Comparison of ENCODE assay signal across 22 cellular contexts in the genomic region with DNA sequence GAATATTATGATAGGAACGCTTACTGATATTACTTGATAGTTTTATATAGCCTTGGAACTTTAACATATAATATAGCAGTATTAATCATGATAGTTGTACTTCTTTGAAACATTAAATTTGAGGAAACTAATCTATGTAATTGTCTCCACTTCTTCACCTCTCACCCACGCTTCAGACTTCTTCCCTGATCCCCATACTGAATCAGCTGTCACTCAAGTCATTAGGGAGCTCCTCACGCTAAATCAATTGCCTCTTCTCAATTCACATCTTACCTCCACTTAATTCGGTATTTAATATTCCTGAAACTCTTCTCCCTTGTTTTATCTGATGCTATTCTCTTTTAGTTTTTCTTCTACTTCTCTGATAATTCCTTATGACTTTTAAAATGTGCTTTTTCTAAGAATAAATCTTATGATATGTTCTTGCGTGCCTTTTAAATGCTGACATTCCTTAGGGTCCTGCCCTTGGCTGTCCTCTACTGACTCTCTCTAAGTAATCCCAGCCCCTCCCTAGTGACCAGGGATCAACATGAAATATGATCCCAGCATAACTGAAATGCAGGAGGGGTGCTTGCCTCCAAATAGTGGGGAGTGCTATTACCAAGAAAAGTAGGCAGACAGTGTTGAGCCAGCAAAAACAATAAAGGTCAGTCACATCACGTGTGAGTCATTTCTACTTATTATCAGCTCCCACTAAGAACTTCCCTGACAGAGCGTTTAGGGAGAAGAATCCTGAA. TPM values are rescaled to one million over a fixed set of nuclear protein-coding genes. Genes with fewer than 3 reads are reported as not detected.
DNase-seq lines count a peak whose midpoint lies in the region; ATAC-seq, FAIRE-seq and TF ChIP-seq lines count a peak whose summit lies in the region.
"Had no signal": no experiment of that assay in that cellular context is flagged by ENCODE, and none has a peak within 500 bp of the region (broad histone marks: within the 10 kb centered on the region; RNA-seq: fewer than 3 reads in every experiment).

No MANE protein-coding gene starts in this region.

- TF ChIP-seq CTCF in heart left ventricle (IDR thresholded peaks at IDR 0.05): no peak
- TF ChIP-seq CTCF in HepG2 (CRISPR knock-in tag; IDR thresholded peaks at IDR 0.05): no peak

- FAIRE-seq in endometrium (lab: Jason Lieb, UNC): peak; percentile 50
- no peak for FAIRE-seq in HepG2 (lab: Jason Lieb, UNC)

- no peaks in the 10 kb centered on the region for H3K36me3 ChIP-seq in heart left ventricle
- no peaks in the 10 kb centered on the region for H3K36me3 ChIP-seq in HepG2 (replicated peaks in 1 of 2; ENCODE audit: control insufficient read depth in 1 of 2, insufficient read depth in 2 of 2, low read length in 2 of 2)
- H3K36me3 ChIP-seq: right lobe of liver had no signal

- H3K27me3 ChIP-seq in heart left ventricle (no peaks in the 10 kb centered on the region), HepG2 (ENCODE audit: control insufficient read depth in 1 of 2, insufficient read depth in 2 of 2, low read length in 2 of 2) (peaks cover 0 to 6% of the 10 kb centered on the region in 2 experiments; a peak in 1 of 5 replicates)
- H3K27me3 ChIP-seq: right lobe of liver had no signal

- BruUV-seq in HepG2 (replicated peaks; lab: Mats Ljungman, UMichigan): no TSS peak

- no peak overlapping the region for H3K4me2 ChIP-seq in HepG2 (ENCODE audit: low read depth, low read length)

- H3K27ac ChIP-seq in heart left ventricle: no peak overlapping the region
- no peak overlapping the region for H3K27ac ChIP-seq in HepG2 (ENCODE audit: extremely low read length, insufficient read depth, low read length)
- H3K27ac ChIP-seq: GM23248, right lobe of liver, SK-N-MC had no signal

- TF ChIP-seq RAD21 in HepG2 (CRISPR knock-in tag; IDR thresholded peaks at IDR 0.05): no peak

- H4K20me1 ChIP-seq in HepG2 (ENCODE audit: insufficient read depth, low read length): no peaks in the 10 kb centered on the region

- TF ChIP-seq POLR2A in heart left ventricle (IDR thresholded peaks at IDR 0.05) (no peak), HepG2 (IDR thresholded peaks at IDR 0.05; ENCODE audit: insufficient read depth in 1 of 2, low read depth in 2 of 2, low read length in 2 of 2) (no peak)

- no peaks in the 10 kb centered on the region for H3K79me2 ChIP-seq in HepG2 (ENCODE audit: insufficient read depth, low read length)

- CTCF ChIA-PET in HepG2 (lab: Yijun Ruan, JAX; ENCODE audit: low intra/inter-chr PET ratio, low total read pairs): no interaction called here

- H3K4me3 ChIP-seq in heart left ventricle (no peak overlapping the region), HepG2 (replicated peaks in 1 of 3; ENCODE audit: insufficient read depth in 1 of 3, low read depth in 2 of 3, low read length in 3 of 3) (no peak overlapping the region)
- H3K4me3 ChIP-seq: GM23248, mucosa of descending colon, right lobe of liver, SK-N-MC had no signal

- TF ChIP-seq EP300 in HepG2 (IDR thresholded peaks at IDR 0.05; ENCODE audit: low read depth in 2 of 2, low read length in 2 of 2) (no peak), HepG2 (CRISPR knock-in tag; IDR thresholded peaks at IDR 0.05; ENCODE audit: borderline replicate concordance) (no peak)

- H3K9me3 ChIP-seq in heart left ventricle: no peaks in the 10 kb centered on the region
- no peaks in the 10 kb centered on the region for H3K9me3 ChIP-seq in HepG2 (ENCODE audit: low read length)
- H3K9me3 ChIP-seq: mucosa of descending colon, right lobe of liver had no signal

- WGBS in heart left ventricle, 4 donors: 48 to 53% (median 51%) methylated on average over 7 of the region's 7 CpGs
- 19% methylated on average over 7 of the region's 7 CpGs for WGBS in HepG2 (ENCODE audit: low lambda C conversion rate)

- in situ Hi-C loops in HepG2 (cut with HindIII; ENCODE audit: extremely low pct_ligation_motif_present, low pct_unique_long_range_greater_than_20kb): no loop called here

- no peak for DNase-seq in heart left ventricle
- DNase-seq in cardiac septum (ENCODE audit: low spot score): no peak
- DNase-seq in HepG2 (ENCODE audit: low spot score): no peak
- DNase-seq in activated effector memory CD4-positive, alpha-beta T cell treated with anti-CD3 and anti-CD28 coated beads, Interleukin-2, amount 50 U/mL, for 16 hours: no peak
- DNase-seq in activated CD4-positive, alpha-beta T cell treated with anti-CD3 and anti-CD28 coated beads, Interleukin-2, amount 50 U/mL, for 48 hours: no peak
- DNase-seq in foreskin melanocyte: no peak
- DNase-seq: ACHN; activated CD4-positive, alpha-beta T cell treated with anti-CD3 and anti-CD28 coated beads for 1 hour; activated gamma-delta T cell treated with Interleukin-2 at 50 U/mL for 16 hours; amniotic stem cell; CD4-positive, CD25-positive, alpha-beta regulatory T cell; DMS53; GM23248; hypothalamus; mucosa of descending colon; NCI-H1930; NCI-H510A; right lobe of liver; stimulated activated CD4-positive, alpha-beta T cell treated with anti-CD3 and anti-CD28 coated beads, Interleukin-2, amount 100 ng/mL, for 24 hours had no signal

- POLR2A ChIA-PET in HepG2 (lab: Yijun Ruan, JAX): no interaction called here

- intact Hi-C loops in heart left ventricle (cut with DNase I) (no loop called here), cardiac septum (cut with DNase I) (no loop called here), HepG2 (cut with micrococcal nuclease; ENCODE audit: unreplicated experiment) (no loop called here)

- H3K4me1 ChIP-seq in heart left ventricle: peaks cover 0 to 13% (median 2%) of the 10 kb centered on the region in 12 donors
- H3K4me1 ChIP-seq in HepG2 (ENCODE audit: insufficient read depth, low read length): no peaks in the 10 kb centered on the region
- H3K4me1 ChIP-seq: right lobe of liver had no signal

- no peak overlapping the region for H2AFZ ChIP-seq in HepG2 (ENCODE audit: low read length)
- H2AFZ ChIP-seq: GM23248 had no signal

- ATAC-seq in heart left ventricle (peak in 3 of 4 donors; percentile 13 to 24 (median 16)), HepG2 (no peak), HG02588 (IDR thresholded peaks at IDR 0.05; ENCODE audit: unreplicated experiment) (no peak)
- ATAC-seq: mucosa of descending colon had no signal

- H3K9ac ChIP-seq in HepG2 (ENCODE audit: insufficient read depth, low read depth, low read length): no peak overlapping the region
- H3K9ac ChIP-seq: GM23248 had no signal

RNA-seq across cellular contexts. Expression of a gene that starts 9.9 kb away (rescaled TPM):
- total RNA-seq in heart left ventricle (not detected), cardiac septum (not detected), HepG2 (2016; rRNA removed; fragmentation: Illumina TruSeq; extraction: Trizol) (not detected in 2 replicates)
- polyA plus RNA-seq in heart left ventricle (not detected), HepG2 (2011; rRNA removed) (not detected in 2 replicates)
- total RNA-seq in HepG2 (2016; cell fraction: cytosol; rRNA removed; fragmentation: Illumina TruSeq; extraction: Trizol; ENCODE audit: low read depth): not detected in 2 replicates
- not detected in 2 replicates for total RNA-seq in HepG2 (2016; cell fraction: insoluble cytoplasmic fraction; rRNA removed; fragmentation: Illumina TruSeq; extraction: Trizol)
- not detected in 2 replicates for total RNA-seq in HepG2 (2016; cell fraction: membrane; rRNA removed; fragmentation: Illumina TruSeq; extraction: Trizol)
- total RNA-seq in HepG2 (2016; cell fraction: nucleus; rRNA removed; fragmentation: Illumina TruSeq; extraction: Trizol): not detected in 2 replicates
- not detected in 2 replicates for polyA plus RNA-seq in HepG2 (2011; cell fraction: cytosol; rRNA removed)
- not detected in 2 replicates for polyA plus RNA-seq in HepG2 (2011; cell fraction: nucleus; rRNA removed)
- polyA plus RNA-seq in HepG2 (2012): not detected in 2 replicates
- polyA plus RNA-seq in HepG2 (2016; cell fraction: cytosol; fragmentation: Illumina TruSeq; extraction: Trizol; ENCODE audit: low read depth): not detected in 2 replicates
- polyA plus RNA-seq in HepG2 (2016; cell fraction: insoluble cytoplasmic fraction; fragmentation: Illumina TruSeq; extraction: Trizol; ENCODE audit: low read depth): not detected in 2 replicates
- not detected in 2 replicates for polyA plus RNA-seq in HepG2 (2016; cell fraction: membrane; fragmentation: Illumina TruSeq; extraction: Trizol; ENCODE audit: low read depth)
- polyA plus RNA-seq in HepG2 (2016; cell fraction: nucleus; fragmentation: Illumina TruSeq; extraction: Trizol; ENCODE audit: insufficient read depth, low read depth): not detected in 2 replicates
- polyA minus RNA-seq in HepG2 (2011; rRNA and poly(A)+ RNA removed; ENCODE audit: low replicate concordance): not detected in 2 replicates
- polyA minus RNA-seq in HepG2 (2011; cell fraction: cytosol; rRNA and poly(A)+ RNA removed): not detected in 2 replicates
- not detected in 2 replicates for polyA minus RNA-seq in HepG2 (2011; cell fraction: nucleus; rRNA and poly(A)+ RNA removed)
- total RNA-seq: CD4-positive, CD25-positive, alpha-beta regulatory T cell; GM23248; mucosa of descending colon; right lobe of liver had no signal
- polyA plus RNA-seq: CD4-positive, CD25-positive, alpha-beta regulatory T cell; GM23248 had no signal

RNA-seq across cellular contexts. Expression of a gene that starts 21.5 kb away (rescaled TPM):
- 10 to 100 TPM in 1 of 9 donors, 1 to 10 TPM in 1, under 1 TPM in 5, not detected in 2; 0.19 to 10.8 (median 0.58) TPM for total RNA-seq in heart left ventricle
- under 1 TPM in 1 of 2 donors, not detected in 1; 0.26 TPM for polyA plus RNA-seq in heart left ventricle
- 0.46 TPM for total RNA-seq in cardiac septum
- total RNA-seq in HepG2 (2016; rRNA removed; fragmentation: Illumina TruSeq; extraction: Trizol): not detected in 2 replicates
- total RNA-seq in HepG2 (2016; cell fraction: cytosol; rRNA removed; fragmentation: Illumina TruSeq; extraction: Trizol; ENCODE audit: low read depth): not detected in 2 replicates
- total RNA-seq in HepG2 (2016; cell fraction: insoluble cytoplasmic fraction; rRNA removed; fragmentation: Illumina TruSeq; extraction: Trizol): not detected in 2 replicates
- total RNA-seq in HepG2 (2016; cell fraction: membrane; rRNA removed; fragmentation: Illumina TruSeq; extraction: Trizol): not detected in 2 replicates
- not detected in 2 replicates for total RNA-seq in HepG2 (2016; cell fraction: nucleus; rRNA removed; fragmentation: Illumina TruSeq; extraction: Trizol)
- not detected in 2 replicates for polyA plus RNA-seq in HepG2 (2011; rRNA removed)
- polyA plus RNA-seq in HepG2 (2011; cell fraction: cytosol; rRNA removed): not detected in 2 replicates
- polyA plus RNA-seq in HepG2 (2011; cell fraction: nucleus; rRNA removed): not detected in 2 replicates
- polyA plus RNA-seq in HepG2 (2012): not detected in 2 replicates
- not detected in 2 replicates for polyA plus RNA-seq in HepG2 (2016; cell fraction: cytosol; fragmentation: Illumina TruSeq; extraction: Trizol; ENCODE audit: low read depth)
- polyA plus RNA-seq in HepG2 (2016; cell fraction: insoluble cytoplasmic fraction; fragmentation: Illumina TruSeq; extraction: Trizol; ENCODE audit: low read depth): not detected in 2 replicates
- polyA plus RNA-seq in HepG2 (2016; cell fraction: membrane; fragmentation: Illumina TruSeq; extraction: Trizol; ENCODE audit: low read depth): not detected in 2 replicates
- not detected in 2 replicates for polyA plus RNA-seq in HepG2 (2016; cell fraction: nucleus; fragmentation: Illumina TruSeq; extraction: Trizol; ENCODE audit: insufficient read depth, low read depth)
- polyA minus RNA-seq in HepG2 (2011; rRNA and poly(A)+ RNA removed; ENCODE audit: low replicate concordance): not detected in 2 replicates
- polyA minus RNA-seq in HepG2 (2011; cell fraction: cytosol; rRNA and poly(A)+ RNA removed): not detected in 2 replicates
- not detected in 2 replicates for polyA minus RNA-seq in HepG2 (2011; cell fraction: nucleus; rRNA and poly(A)+ RNA removed)
- total RNA-seq: CD4-positive, CD25-positive, alpha-beta regulatory T cell; GM23248 had no signal
- polyA plus RNA-seq: CD4-positive, CD25-positive, alpha-beta regulatory T cell; GM23248 had no signal

RNA-seq across cellular contexts. Expression of a gene that starts 36.6 kb away (rescaled TPM):
- not detected for total RNA-seq in heart left ventricle
- not detected for polyA plus RNA-seq in heart left ventricle
- not detected for total RNA-seq in cardiac septum
- total RNA-seq in HepG2 (2016; rRNA removed; fragmentation: Illumina TruSeq; extraction: Trizol): 0.10 and 0.24 TPM in 2 replicates
- total RNA-seq in HepG2 (2016; cell fraction: cytosol; rRNA removed; fragmentation: Illumina TruSeq; extraction: Trizol; ENCODE audit: low read depth): not detected in 2 replicates
- total RNA-seq in HepG2 (2016; cell fraction: insoluble cytoplasmic fraction; rRNA removed; fragmentation: Illumina TruSeq; extraction: Trizol): 0.12 and 0.22 TPM in 2 replicates
- total RNA-seq in HepG2 (2016; cell fraction: membrane; rRNA removed; fragmentation: Illumina TruSeq; extraction: Trizol): 0.06 TPM in 1 of 2 replicates, not detected in the other
- 0.25 and 0.28 TPM in 2 replicates for total RNA-seq in HepG2 (2016; cell fraction: nucleus; rRNA removed; fragmentation: Illumina TruSeq; extraction: Trizol)
- 0.83 and 3.0 TPM in 2 replicates for polyA plus RNA-seq in HepG2 (2011; rRNA removed)
- polyA plus RNA-seq in HepG2 (2011; cell fraction: cytosol; rRNA removed): 0.71 and 2.9 TPM in 2 replicates
- polyA plus RNA-seq in HepG2 (2011; cell fraction: nucleus; rRNA removed): 0.61 and 1.3 TPM in 2 replicates
- 2.3 and 10.9 TPM in 2 replicates for polyA plus RNA-seq in HepG2 (2012)
- polyA plus RNA-seq in HepG2 (2016; cell fraction: cytosol; fragmentation: Illumina TruSeq; extraction: Trizol; ENCODE audit: low read depth): 0.05 TPM in 1 of 2 replicates, not detected in the other
- 0.08 TPM in 1 of 2 replicates, not detected in the other for polyA plus RNA-seq in HepG2 (2016; cell fraction: insoluble cytoplasmic fraction; fragmentation: Illumina TruSeq; extraction: Trizol; ENCODE audit: low read depth)
- not detected in 2 replicates for polyA plus RNA-seq in HepG2 (2016; cell fraction: membrane; fragmentation: Illumina TruSeq; extraction: Trizol; ENCODE audit: low read depth)
- polyA plus RNA-seq in HepG2 (2016; cell fraction: nucleus; fragmentation: Illumina TruSeq; extraction: Trizol; ENCODE audit: insufficient read depth, low read depth): 0.25 TPM in 1 of 2 replicates, not detected in the other
- polyA minus RNA-seq in HepG2 (2011; rRNA and poly(A)+ RNA removed; ENCODE audit: low replicate concordance): 0.38 TPM in 1 of 2 replicates, not detected in the other
- polyA minus RNA-seq in HepG2 (2011; cell fraction: cytosol; rRNA and poly(A)+ RNA removed): 0.26 and 0.49 TPM in 2 replicates
- 0.64 and 1.5 TPM in 2 replicates for polyA minus RNA-seq in HepG2 (2011; cell fraction: nucleus; rRNA and poly(A)+ RNA removed)
- total RNA-seq: CD4-positive, CD25-positive, alpha-beta regulatory T cell; GM23248 had no signal
- polyA plus RNA-seq: CD4-positive, CD25-positive, alpha-beta regulatory T cell; GM23248 had no signal

Comparison
In these comparisons a context has a peak if more than half of its experiments do, and no peak if none do; other contexts are left out.
1. ATAC-seq: peak in heart left ventricle (3 of 4); none in HepG2 (single experiment) and HG02588 (single experiment).